8 cellular contexts compared by ENCODE assay signal in the genomic region with DNA sequence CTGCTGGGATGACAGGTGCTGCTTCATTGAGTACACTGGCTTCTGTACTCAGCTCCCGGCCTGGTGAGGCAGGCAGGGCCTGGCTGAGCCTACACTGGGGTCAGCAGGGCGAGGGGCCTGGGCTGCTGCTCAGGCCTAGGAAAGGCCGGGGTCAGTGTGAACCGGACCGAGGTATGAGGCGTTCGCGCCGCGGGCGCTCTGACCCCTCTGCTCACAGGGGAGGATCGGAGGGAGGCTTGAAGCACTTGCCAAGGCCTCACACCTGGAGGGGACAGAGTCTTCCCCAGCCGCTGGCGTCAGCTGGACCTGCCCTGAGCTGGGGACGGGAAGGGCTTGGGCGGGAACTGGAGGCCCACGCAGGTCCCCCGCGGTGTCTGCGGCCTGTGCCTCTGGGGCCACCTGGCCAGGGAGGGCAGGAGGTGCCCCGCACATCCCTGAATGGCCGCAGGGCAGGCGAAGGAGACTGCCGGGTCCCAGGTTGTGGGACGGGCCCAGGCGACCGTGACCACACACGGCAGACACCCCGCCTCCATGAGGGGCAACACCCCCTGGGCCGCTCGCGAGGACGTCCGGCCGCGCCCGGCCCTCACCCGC. TPM values are rescaled to one million over a fixed set of nuclear protein-coding genes. Genes with fewer than 3 reads are reported as not detected.
DNase-seq lines count a peak whose midpoint lies in the region; ATAC-seq and TF ChIP-seq lines count a peak whose summit lies in the region.

No MANE protein-coding gene starts in this region.

- CTCF ChIA-PET in WTC11 (lab: Charles Lee) = interaction anchor here (0.7 to 1.3 kb wide), 2 partner anchors 118 to 217 kb away, joined by 3 to 5 read pairs; a partner anchor contains a TSS

- no peak for TF ChIP-seq CTCF in WTC11 (IDR thresholded peaks at IDR 0.05)
- TF ChIP-seq CTCF in glutamatergic neuron (IDR thresholded peaks at IDR 0.05; ENCODE audit: partially characterized antibody, unreplicated experiment) = no peak
- TF ChIP-seq CTCF in gastrocnemius medialis (IDR thresholded peaks at IDR 0.05 in 4 of 5, conservative IDR thresholded peaks at IDR 0.05 in 1 of 5) = no peak

- H3K36me3 Mint-ChIP-seq in WTC11 (peaks cover 8% of the 10 kb centered on the region; the same call in 1 of the 2 replicates), glutamatergic neuron (ENCODE audit: unreplicated experiment) (no peaks in the 10 kb centered on the region)

- peak overlapping the region; percentile 63; the same call in 1 of the 2 replicates for H3K27ac Mint-ChIP-seq in WTC11
- H3K27ac Mint-ChIP-seq in glutamatergic neuron (ENCODE audit: unreplicated experiment) = no peak overlapping the region

- H3K27me3 Mint-ChIP-seq in WTC11 (ENCODE audit: low read depth) = no peaks in the 10 kb centered on the region; the same call in 1 of the 2 replicates
- peaks cover 19% of the 10 kb centered on the region for H3K27me3 Mint-ChIP-seq in glutamatergic neuron (ENCODE audit: unreplicated experiment)

- peak overlapping the region; percentile 63 to 98 (median 85) for H3K27ac ChIP-seq in BLaER1 treated with 17β-estradiol and CSF1 and Interleukin-3, amounts not matched to agents 10 nM and 100 nM
- peak overlapping the region; percentile 53 to 79 (median 77) for H3K27ac ChIP-seq in gastrocnemius medialis

- peak overlapping the region; percentile 89 to 100 (median 97) for H3K4me2 ChIP-seq in BLaER1 treated with 17β-estradiol and CSF1 and Interleukin-3, amounts not matched to agents 10 nM and 100 nM

- H3K36me3 ChIP-seq in BLaER1 treated with 17β-estradiol and CSF1 and Interleukin-3, amounts not matched to agents 10 nM and 100 nM = peaks cover 4 to 35% (median 23%) of the 10 kb centered on the region in 11 experiments; a peak in 16 of 22 replicates
- H3K36me3 ChIP-seq in gastrocnemius medialis = peaks cover 0 to 16% of the 10 kb centered on the region in 2 donors

- POLR2A ChIA-PET in WTC11 (lab: Charles Lee) = no interaction called here

- peaks cover 45 to 57% (median 51%) of the 10 kb centered on the region in 10 experiments for H3K4me1 ChIP-seq in BLaER1 treated with 17β-estradiol and CSF1 and Interleukin-3, amounts not matched to agents 10 nM and 100 nM
- peaks cover 22 to 24% of the 10 kb centered on the region in 2 donors for H3K4me1 ChIP-seq in gastrocnemius medialis

- DNase-seq in GM19240 (ENCODE audit: insufficient read length, low spot score) (peak; percentile 45), WTC11 (ENCODE audit: low spot score) (peak; percentile 32), glutamatergic neuron (no peak), gastrocnemius medialis (peak in 1 of 2 donors; percentile 24), NCI-H524 treated with DMSO at 0.1 percent for 48 hours (lab: John Stamatoyannopoulos, UW) (no peak), NCI-H1048 (lab: John Stamatoyannopoulos, UW) (no peak)

- H3K9me3 ChIP-seq in BLaER1 treated with 17β-estradiol and CSF1 and Interleukin-3, amounts not matched to agents 10 nM and 100 nM (replicated peaks in 1 of 11) = no peaks in the 10 kb centered on the region
- no peaks in the 10 kb centered on the region for H3K9me3 ChIP-seq in gastrocnemius medialis

- H3K9me3 Mint-ChIP-seq in WTC11 = no peaks in the 10 kb centered on the region
- H3K9me3 Mint-ChIP-seq in glutamatergic neuron (ENCODE audit: unreplicated experiment) = peaks cover 3% of the 10 kb centered on the region

- peak overlapping the region; percentile 80 to 99 (median 93) for H3K9ac ChIP-seq in BLaER1 treated with 17β-estradiol and CSF1 and Interleukin-3, amounts not matched to agents 10 nM and 100 nM

- peak overlapping the region; percentile 83 for H3K4me3 Mint-ChIP-seq in WTC11
- peak overlapping the region; percentile 82 for H3K4me3 Mint-ChIP-seq in glutamatergic neuron (ENCODE audit: unreplicated experiment)

- H3K4me3 ChIP-seq in BLaER1 treated with 17β-estradiol and CSF1 and Interleukin-3, amounts not matched to agents 10 nM and 100 nM = peak overlapping the region; percentile 86 to 98 (median 97)
- H3K4me3 ChIP-seq in gastrocnemius medialis = peak overlapping the region; percentile 62 to 97 (median 74)

- H4K20me1 ChIP-seq in BLaER1 treated with 17β-estradiol and CSF1 and Interleukin-3, amounts not matched to agents 10 nM and 100 nM = peaks cover 0 to 18% (median 0%) of the 10 kb centered on the region in 11 experiments; a peak in 7 of 22 replicates

- no peak for TF ChIP-seq POLR2A in gastrocnemius medialis (IDR thresholded peaks at IDR 0.05)

- intact Hi-C loops in gastrocnemius medialis (cut with DNase I; ENCODE audit: low total_unique reads) = loop anchor here (1.0 kb wide), 5 partner anchors 21 to 1488 kb away; a partner anchor contains a TSS

- peaks cover 0 to 12% (median 0%) of the 10 kb centered on the region in 11 experiments; a peak in 9 of 22 replicates for H3K27me3 ChIP-seq in BLaER1 treated with 17β-estradiol and CSF1 and Interleukin-3, amounts not matched to agents 10 nM and 100 nM
- H3K27me3 ChIP-seq in gastrocnemius medialis = peaks cover 11 to 18% (median 15%) of the 10 kb centered on the region in 3 donors

- peaks cover 16% of the 10 kb centered on the region for H3K4me1 Mint-ChIP-seq in WTC11
- H3K4me1 Mint-ChIP-seq in glutamatergic neuron (ENCODE audit: low read depth, unreplicated experiment) = peaks cover 13% of the 10 kb centered on the region

- peak; percentile 30 for ATAC-seq in HG03175 (IDR thresholded peaks at IDR 0.05; ENCODE audit: unreplicated experiment)
- ATAC-seq in WTC11 = peak; percentile 4
- ATAC-seq in gastrocnemius medialis = peak; percentile 8 to 9

- in situ Hi-C loops in gastrocnemius medialis (cut with MboI; ENCODE audit: low sequenced_read_pairs in 4 of 4) = loop anchor here (10.0 to 25.0 kb wide), 2 partner anchors 133 to 375 kb away; no protein-coding TSS in a partner anchor

TF ChIP-seq in WTC11, 78 proteins besides CTCF, POLR2A, EP300 and RAD21 (continues in another document):
- TF ChIP-seq NR1H2 (CRISPR knock-in tag; IDR thresholded peaks at IDR 0.05) = no peak
- TF ChIP-seq, protein P1, sequence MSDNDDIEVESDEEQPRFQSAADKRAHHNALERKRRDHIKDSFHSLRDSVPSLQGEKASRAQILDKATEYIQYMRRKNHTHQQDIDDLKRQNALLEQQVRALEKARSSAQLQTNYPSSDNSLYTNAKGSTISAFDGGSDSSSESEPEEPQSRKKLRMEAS (CRISPR knock-in tag; IDR thresholded peaks at IDR 0.05) = 0 out of 2 replicates have a peak, but pooled peaks have one; percentile 11
- TF ChIP-seq, protein P2, sequence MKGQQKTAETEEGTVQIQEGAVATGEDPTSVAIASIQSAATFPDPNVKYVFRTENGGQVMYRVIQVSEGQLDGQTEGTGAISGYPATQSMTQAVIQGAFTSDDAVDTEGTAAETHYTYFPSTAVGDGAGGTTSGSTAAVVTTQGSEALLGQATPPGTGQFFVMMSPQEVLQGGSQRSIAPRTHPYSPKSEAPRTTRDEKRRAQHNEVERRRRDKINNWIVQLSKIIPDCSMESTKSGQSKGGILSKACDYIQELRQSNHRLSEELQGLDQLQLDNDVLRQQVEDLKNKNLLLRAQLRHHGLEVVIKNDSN (CRISPR knock-in tag; IDR thresholded peaks at IDR 0.05) = no peak
- TF ChIP-seq, protein P3, sequence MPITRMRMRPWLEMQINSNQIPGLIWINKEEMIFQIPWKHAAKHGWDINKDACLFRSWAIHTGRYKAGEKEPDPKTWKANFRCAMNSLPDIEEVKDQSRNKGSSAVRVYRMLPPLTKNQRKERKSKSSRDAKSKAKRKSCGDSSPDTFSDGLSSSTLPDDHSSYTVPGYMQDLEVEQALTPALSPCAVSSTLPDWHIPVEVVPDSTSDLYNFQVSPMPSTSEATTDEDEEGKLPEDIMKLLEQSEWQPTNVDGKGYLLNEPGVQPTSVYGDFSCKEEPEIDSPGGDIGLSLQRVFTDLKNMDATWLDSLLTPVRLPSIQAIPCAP (CRISPR knock-in tag; IDR thresholded peaks at IDR 0.05) = no peak
- TF ChIP-seq NR3C1 (CRISPR knock-in tag; conservative IDR thresholded peaks at IDR 0.05; ENCODE audit: low read depth) = 0 out of 2 replicates have a peak, but pooled peaks have one; percentile 74
- no peak for TF ChIP-seq NFATC4 (CRISPR knock-in tag; IDR thresholded peaks at IDR 0.05)
- 0 out of 2 replicates have a peak, but pooled peaks have one; percentile 74 for TF ChIP-seq KAT7 (CRISPR knock-in tag; IDR thresholded peaks at IDR 0.05; ENCODE audit: borderline replicate concordance)
- TF ChIP-seq NFE2L1 (CRISPR knock-in tag; IDR thresholded peaks at IDR 0.05) = no peak
- no peak for TF ChIP-seq HMGA2 (CRISPR knock-in tag; IDR thresholded peaks at IDR 0.05)
- TF ChIP-seq NR2C2 (CRISPR knock-in tag; IDR thresholded peaks at IDR 0.05) = no peak
- TF ChIP-seq, protein P4, sequence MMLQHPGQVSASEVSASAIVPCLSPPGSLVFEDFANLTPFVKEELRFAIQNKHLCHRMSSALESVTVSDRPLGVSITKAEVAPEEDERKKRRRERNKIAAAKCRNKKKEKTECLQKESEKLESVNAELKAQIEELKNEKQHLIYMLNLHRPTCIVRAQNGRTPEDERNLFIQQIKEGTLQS (CRISPR knock-in tag; conservative IDR thresholded peaks at IDR 0.05) = no peak; the same call in 1 of the 2 replicates

RNA-seq across cellular contexts. Expression of a gene that starts 0.5 kb away (rescaled TPM):
- 28.6 to 31.7 TPM (median 29.3 TPM) in 3 replicates for total RNA-seq in WTC11 (2021)
- 14.0 TPM for total RNA-seq in glutamatergic neuron (ENCODE audit: unreplicated experiment)
- 10 to 100 TPM; 19.2 to 25.7 (median 22.6) TPM for total RNA-seq in gastrocnemius medialis

RNA-seq across cellular contexts. Expression of a gene that starts 20.3 kb away (rescaled TPM):
- total RNA-seq in WTC11 (2021) (72.1 to 80.4 TPM (median 79.8 TPM) in 3 replicates), glutamatergic neuron (ENCODE audit: unreplicated experiment) (93.0 TPM), gastrocnemius medialis (10 to 100 TPM; 51.1 to 60.5 (median 55.4) TPM)

RNA-seq across cellular contexts. Expression of a gene that starts 20.5 kb away (rescaled TPM):
- total RNA-seq in WTC11 (2021) (14.5 to 19.7 TPM (median 18.5 TPM) in 3 replicates), glutamatergic neuron (ENCODE audit: unreplicated experiment) (10.8 TPM), gastrocnemius medialis (1 to 10 TPM; 1.9 to 4.7 (median 3.5) TPM)

Comparison
In these comparisons a context has a peak if more than half of its experiments do, and no peak if none do; other contexts are left out.
1. DNase-seq: peak in GM19240 (single experiment) and WTC11 (single experiment); none in glutamatergic neuron (single experiment), NCI-H524 treated with DMSO at 0.1 percent for 48 hours (single experiment) and NCI-H1048 (single experiment).
2. Peak in every context shown above with its lines, with median percentiles within 50 percentile points of each other: ATAC-seq.